8 cellular contexts compared by ENCODE assay signal in the genomic region with DNA sequence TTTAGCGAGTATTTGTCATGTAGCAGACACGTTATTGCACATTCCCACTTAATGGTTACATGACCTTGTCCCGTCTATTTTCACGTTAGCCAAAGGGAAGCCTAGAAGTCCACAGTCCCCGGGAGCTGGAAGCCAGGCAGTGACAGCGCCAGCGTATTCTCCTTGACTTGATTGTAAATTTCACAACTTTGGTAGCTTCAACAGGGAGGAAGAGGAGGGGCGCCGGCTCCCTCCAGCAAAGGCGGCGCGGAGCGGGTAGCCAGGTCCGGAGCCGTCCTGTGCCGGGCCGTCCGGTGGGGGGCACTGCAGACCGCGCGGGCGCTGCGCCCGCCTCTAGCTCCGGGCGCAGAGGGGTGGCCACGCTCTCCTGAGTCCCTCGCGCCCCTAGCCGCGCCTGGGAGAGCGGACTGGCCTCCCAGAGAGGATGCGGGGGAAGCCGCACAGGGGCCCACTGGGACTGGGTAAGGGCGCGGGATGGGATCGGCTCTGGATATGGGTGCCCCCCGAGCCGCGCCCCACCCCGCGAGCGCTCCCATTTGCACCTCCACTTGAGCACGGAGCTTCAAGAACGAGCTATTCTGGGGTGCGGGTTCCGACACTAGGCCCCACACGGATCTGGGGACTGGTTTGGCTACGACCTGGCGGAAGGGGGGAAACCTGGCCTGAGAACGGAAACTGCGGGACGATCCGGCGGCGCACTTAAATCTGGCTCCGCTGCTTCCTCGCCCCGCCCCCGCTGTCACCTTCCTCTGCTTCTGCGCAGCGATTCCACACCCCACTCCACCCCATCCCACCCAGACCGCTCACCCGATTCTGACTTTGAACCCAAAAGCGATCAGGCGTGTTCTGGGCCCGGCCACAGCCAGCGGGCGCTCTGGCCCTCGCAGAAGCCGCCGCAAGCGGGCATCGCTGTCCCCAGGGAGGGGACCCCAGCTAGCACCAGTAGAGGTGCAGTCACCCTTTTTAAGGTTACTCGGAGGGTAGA. TPM values are rescaled to one million over a fixed set of nuclear protein-coding genes. Genes with fewer than 3 reads are reported as not detected.
DNase-seq lines count a peak whose midpoint lies in the region; ATAC-seq, FAIRE-seq and TF ChIP-seq lines count a peak whose summit lies in the region.

No MANE protein-coding gene starts in this region.

- TF ChIP-seq CTCF in BE2C (IDR thresholded peaks at IDR 0.05; ENCODE audit: low read depth, low read length), result peak; percentile 63
- peak; percentile 91 for TF ChIP-seq CTCF in foreskin keratinocyte (conservative IDR thresholded peaks at IDR 0.05)
- peak; percentile 88 to 91 (median 89) for TF ChIP-seq CTCF in nephron (IDR thresholded peaks at IDR 0.05; ENCODE audit: unreplicated experiment in 3 of 3)

- peaks cover 5% of the 10 kb centered on the region for H3K4me1 Mint-ChIP-seq in activated T-cell treated with anti-CD3 and anti-CD28 coated beads, Interleukin-2, amount 50 U/mL, for 4 hours (ENCODE audit: low read depth)
- peaks cover 14% of the 10 kb centered on the region for H3K4me1 Mint-ChIP-seq in nephron

- H3K4me3 ChIP-seq in BE2C (ENCODE audit: low read depth, low read length), result 0 out of 2 replicates have a peak overlapping the region, but pooled peaks have one; percentile 15

- ATAC-seq in HG03520 (IDR thresholded peaks at IDR 0.05; ENCODE audit: unreplicated experiment) (peak; percentile 82), foreskin keratinocyte (peak; percentile 93)
- ATAC-seq in activated T-cell treated with anti-CD3 and anti-CD28 coated beads, Interleukin-2, amount 50 U/mL, for 4 hours, result peak; percentile 72 to 79

- peaks cover 62% of the 10 kb centered on the region for H3K27me3 Mint-ChIP-seq in activated T-cell treated with anti-CD3 and anti-CD28 coated beads, Interleukin-2, amount 50 U/mL, for 4 hours (ENCODE audit: low read depth)
- H3K27me3 Mint-ChIP-seq in nephron (ENCODE audit: low read depth), result peaks cover 66% of the 10 kb centered on the region

- H3K4me3 Mint-ChIP-seq in activated T-cell treated with anti-CD3 and anti-CD28 coated beads, Interleukin-2, amount 50 U/mL, for 4 hours, result peak overlapping the region; percentile 47
- peak overlapping the region; percentile 83 to 85 (median 84) for H3K4me3 Mint-ChIP-seq in nephron

- no peaks in the 10 kb centered on the region for H3K9me3 Mint-ChIP-seq in activated T-cell treated with anti-CD3 and anti-CD28 coated beads, Interleukin-2, amount 50 U/mL, for 4 hours
- no peaks in the 10 kb centered on the region for H3K9me3 Mint-ChIP-seq in nephron

- DNase-seq in BE2C (peak; percentile 65), GM19239 (ENCODE audit: insufficient read length, low spot score) (peak; percentile 40), foreskin keratinocyte (peak in 1 of 2 donors; percentile 50), OCI-M1 (lab: John Stamatoyannopoulos, UW) (no peak), NCI-H345 treated with DMSO at 0.1 percent for 48 hours (lab: John Stamatoyannopoulos, UW; ENCODE audit: unreplicated experiment) (no peak)
- no peak for DNase-seq in activated T-cell treated with anti-CD3 and anti-CD28 coated beads, Interleukin-2, amount 50 U/mL, for 4 hours

- no peaks in the 10 kb centered on the region for H3K36me3 ChIP-seq in BE2C

- no peaks in the 10 kb centered on the region for H3K9me3 ChIP-seq in BE2C

- peak overlapping the region; percentile 54 for H3K27ac ChIP-seq in foreskin keratinocyte

- FAIRE-seq in GM19239 (lab: Jason Lieb, UNC), result no peak

- H3K27me3 ChIP-seq in BE2C (peaks cover 17% of the 10 kb centered on the region), foreskin keratinocyte (no peaks in the 10 kb centered on the region)

- H3K4me1 ChIP-seq in BE2C, result no peaks in the 10 kb centered on the region
- H3K4me1 ChIP-seq in foreskin keratinocyte, result peaks cover 4% of the 10 kb centered on the region

- no peak overlapping the region for H3K27ac Mint-ChIP-seq in nephron

- H3K36me3 Mint-ChIP-seq in activated T-cell treated with anti-CD3 and anti-CD28 coated beads, Interleukin-2, amount 50 U/mL, for 4 hours (ENCODE audit: insufficient read depth), result no peaks in the 10 kb centered on the region
- no peaks in the 10 kb centered on the region for H3K36me3 Mint-ChIP-seq in nephron (ENCODE audit: low read depth)

RNA-seq across cellular contexts. Expression of gene KLF4, which starts 23.8 kb away (rescaled TPM):
- 0.19 TPM for polyA plus RNA-seq in BE2C (2012; ENCODE audit: insufficient read depth, insufficient read length, low read depth)
- total RNA-seq in activated T-cell treated with anti-CD3 and anti-CD28 coated beads, Interleukin-2, amount 50 U/mL, for 4 hours, result under 1 TPM; 0.35 to 0.56 (median 0.50) TPM
- total RNA-seq in foreskin keratinocyte, result 16.0 and 17.6 TPM in 2 replicates
- polyA plus RNA-seq in foreskin keratinocyte, result 12.0 and 12.6 TPM in 2 replicates

Comparison
In these comparisons a context has a peak if more than half of its experiments do, and no peak if none do; other contexts are left out.
1. DNase-seq: peak in BE2C (single experiment) and GM19239 (single experiment); none in activated T-cell treated with anti-CD3 and anti-CD28 coated beads, Interleukin-2, amount 50 U/mL, for 4 hours (single experiment), OCI-M1 (single experiment) and NCI-H345 treated with DMSO at 0.1 percent for 48 hours (single experiment).
2. RNA of gene KLF4, which starts 23.8 kb away (total RNA-seq): 16.0 to 17.6 TPM in foreskin keratinocyte; 0.35 to 0.56 TPM in activated T-cell treated with anti-CD3 and anti-CD28 coated beads, Interleukin-2, amount 50 U/mL, for 4 hours; every median in the first group is over 10 times any median in the second.
3. Peak in every context shown above with its lines, with median percentiles within 50 percentile points of each other: CTCF ChIP-seq and ATAC-seq.